Comparison of ENCODE assay signal across 37 cellular contexts in genomic region chr2:57437077-57437476, GRCh38.
"Had no signal": no experiment of that assay in that cellular context is flagged by ENCODE, and none has a peak within 500 bp of the region (broad histone marks: within the 10 kb centered on the region; RNA-seq: fewer than 3 reads in every experiment).

No MANE protein-coding gene starts in this region.

- ATAC-seq: activated naive CD4-positive, alpha-beta T cell treated with anti-CD3 and anti-CD28 coated beads, Interleukin-2, amount 50 U/mL, for 72 hours; activated T-cell treated with anti-CD3 and anti-CD28 coated beads, Interleukin-2, amount 50 U/mL, for 4 hours; activated T-cell treated with anti-CD3 and anti-CD28 coated beads, Interleukin-2, amount 50 U/mL, for 72 hours; activated T-helper 17 cell treated with anti-CD3 and anti-CD28 coated beads, Interleukin-2, amount 50 U/mL, for 72 hours; body of pancreas had no signal

- H3K9me3 Mint-ChIP-seq: activated naive CD4-positive, alpha-beta T cell treated with anti-CD3 and anti-CD28 coated beads for 36 hours; activated naive CD8-positive, alpha-beta T cell treated with anti-CD3 and anti-CD28 coated beads for 36 hours; activated naive CD8-positive, alpha-beta T cell treated with anti-CD3 and anti-CD28 coated beads, Interleukin-2, amount 10 ng/mL, durations not matched to agents 7 days and 5 days; activated T-helper 1 cell treated with anti-CD3 and anti-CD28 coated beads, Interleukin-12 subunit alpha, Interleukin-12 subunit beta, Interleukin-2, Interleukin-4 antibody, amounts not matched to agents 30 ng/mL and 10 ng/mL and 1 ng/mL, durations not matched to agents 14 hours and 24 hours and 36 hours; activated T-helper 2 cell treated with anti-CD3 and anti-CD28 coated beads, Interferon-gamma antibody, Interleukin-2, Interleukin-4, amounts not matched to agents 10 μg/mL and 5 μg/mL and 100 μg/mL, durations not matched to agents 14 hours and 24 hours and 36 hours; brain had no signal

- H3K27me3 ChIP-seq: adrenal gland, ascending aorta, body of pancreas, brain microvascular endothelial cell, breast epithelium, cardiac muscle cell had no signal

- H3K27ac ChIP-seq: adrenal gland, ascending aorta, body of pancreas, brain microvascular endothelial cell, breast epithelium, cardiac muscle cell had no signal

- H3K4me1 ChIP-seq: adrenal gland, ascending aorta, body of pancreas, breast epithelium had no signal

- DNase-seq: activated effector memory CD4-positive, alpha-beta T cell treated with anti-CD3 and anti-CD28 coated beads, Interleukin-2, amount 50 U/mL, for 16 hours; activated effector memory CD4-positive, alpha-beta T cell treated with Interleukin-2 at 50 U/mL for 16 hours; activated gamma-delta T cell; activated gamma-delta T cell treated with Interleukin-2 at 50 U/mL for 16 hours; activated naive CD4-positive, alpha-beta T cell; activated naive CD4-positive, alpha-beta T cell treated with anti-CD3 and anti-CD28 coated beads for 36 hours; activated naive CD4-positive, alpha-beta T cell treated with anti-CD3 and anti-CD28 coated beads, Interleukin-2, amount 10 ng/mL, durations not matched to agents 7 days and 5 days; activated naive CD4-positive, alpha-beta T cell treated with anti-CD3 and anti-CD28 coated beads, Interleukin-2, amount 50 U/mL, for 16 hours; activated naive CD4-positive, alpha-beta T cell treated with Interleukin-2 at 50 U/mL for 16 hours; activated naive CD8-positive, alpha-beta T cell treated with anti-CD3 and anti-CD28 coated beads for 36 hours; activated naive CD8-positive, alpha-beta T cell treated with anti-CD3 and anti-CD28 coated beads, Interleukin-2, amount 10 ng/mL, durations not matched to agents 7 days and 5 days; activated T-cell treated with anti-CD3 and anti-CD28 coated beads, Interleukin-2, amount 50 U/mL, for 1 hour; activated T-cell treated with anti-CD3 and anti-CD28 coated beads, Interleukin-2, amount 50 U/mL, for 24 hours; activated T-cell treated with anti-CD3 and anti-CD28 coated beads, Interleukin-2, amount 50 U/mL, for 4 hours; activated T-cell treated with anti-CD3 and anti-CD28 coated beads, Interleukin-2, amount 50 U/mL, for 48 hours; activated T-cell treated with anti-CD3 and anti-CD28 coated beads, Interleukin-2, amount 50 U/mL, for 72 hours; adrenal gland; amniotic stem cell; amygdala; anterior cingulate cortex; aorta; body of pancreas; brain microvascular endothelial cell; caudate nucleus; central memory CD4-positive, alpha-beta T cell; cerebellar nuclear complex had no signal

- H3K4me1 Mint-ChIP-seq: activated naive CD4-positive, alpha-beta T cell treated with anti-CD3 and anti-CD28 coated beads, Interleukin-2, amount 10 ng/mL, durations not matched to agents 7 days and 5 days; activated naive CD4-positive, alpha-beta T cell treated with anti-CD3 and anti-CD28 coated beads, Interleukin-2, amount 50 U/mL, for 24 hours; activated naive CD8-positive, alpha-beta T cell treated with anti-CD3 and anti-CD28 coated beads for 36 hours; activated naive CD8-positive, alpha-beta T cell treated with anti-CD3 and anti-CD28 coated beads, Interleukin-2, amount 10 ng/mL, durations not matched to agents 7 days and 5 days; activated T-helper 17 cell treated with anti-CD3 and anti-CD28 coated beads, Interleukin-2, amount 50 U/mL, for 72 hours; central memory CD8-positive, alpha-beta T cell had no signal

- H3K36me3 Mint-ChIP-seq: activated naive CD4-positive, alpha-beta T cell treated with anti-CD3 and anti-CD28 coated beads, Interleukin-2, amount 10 ng/mL, durations not matched to agents 7 days and 5 days; activated naive CD4-positive, alpha-beta T cell treated with anti-CD3 and anti-CD28 coated beads, Interleukin-2, amount 50 U/mL, for 24 hours; activated naive CD4-positive, alpha-beta T cell treated with anti-CD3 and anti-CD28 coated beads, Interleukin-2, amount 50 U/mL, for 72 hours; activated naive CD8-positive, alpha-beta T cell; activated naive CD8-positive, alpha-beta T cell treated with anti-CD3 and anti-CD28 coated beads for 36 hours; activated naive CD8-positive, alpha-beta T cell treated with anti-CD3 and anti-CD28 coated beads, Interleukin-2, amount 10 ng/mL, durations not matched to agents 7 days and 5 days; brain had no signal

- H3K27me3 Mint-ChIP-seq: activated naive CD4-positive, alpha-beta T cell treated with anti-CD3 and anti-CD28 coated beads, Interleukin-2, amount 10 ng/mL, durations not matched to agents 7 days and 5 days; activated naive CD4-positive, alpha-beta T cell treated with anti-CD3 and anti-CD28 coated beads, Interleukin-2, amount 50 U/mL, for 24 hours; activated naive CD8-positive, alpha-beta T cell; activated naive CD8-positive, alpha-beta T cell treated with anti-CD3 and anti-CD28 coated beads for 36 hours; activated naive CD8-positive, alpha-beta T cell treated with anti-CD3 and anti-CD28 coated beads, Interleukin-2, amount 10 ng/mL, durations not matched to agents 7 days and 5 days; activated T-cell treated with anti-CD3 and anti-CD28 coated beads, Interleukin-2, amount 50 U/mL, for 24 hours; activated T-helper 17 cell treated with anti-CD3 and anti-CD28 coated beads, Interleukin-2, amount 50 U/mL, for 72 hours; brain; central memory CD8-positive, alpha-beta T cell had no signal

- H3K27ac Mint-ChIP-seq: activated naive CD4-positive, alpha-beta T cell treated with anti-CD3 and anti-CD28 coated beads for 36 hours; activated naive CD4-positive, alpha-beta T cell treated with anti-CD3 and anti-CD28 coated beads, Interleukin-2, amount 10 ng/mL, durations not matched to agents 7 days and 5 days; activated naive CD4-positive, alpha-beta T cell treated with anti-CD3 and anti-CD28 coated beads, Interleukin-2, amount 50 U/mL, for 24 hours; activated naive CD4-positive, alpha-beta T cell treated with anti-CD3 and anti-CD28 coated beads, Interleukin-2, amount 50 U/mL, for 72 hours; activated naive CD8-positive, alpha-beta T cell; activated naive CD8-positive, alpha-beta T cell treated with anti-CD3 and anti-CD28 coated beads for 36 hours; activated naive CD8-positive, alpha-beta T cell treated with anti-CD3 and anti-CD28 coated beads, Interleukin-2, amount 10 ng/mL, durations not matched to agents 7 days and 5 days; activated T-cell treated with anti-CD3 and anti-CD28 coated beads, Interleukin-2, amount 50 U/mL, for 24 hours; activated T-cell treated with anti-CD3 and anti-CD28 coated beads, Interleukin-2, amount 50 U/mL, for 72 hours; activated T-helper 1 cell treated with anti-CD3 and anti-CD28 coated beads, Interleukin-12 subunit alpha, Interleukin-12 subunit beta, Interleukin-2, Interleukin-4 antibody, amounts not matched to agents 30 ng/mL and 10 ng/mL and 1 ng/mL, durations not matched to agents 14 hours and 24 hours and 36 hours; activated T-helper 17 cell treated with anti-CD3 and anti-CD28 coated beads, Interleukin-2, amount 50 U/mL, for 72 hours; activated T-helper 2 cell treated with anti-CD3 and anti-CD28 coated beads, Interferon-gamma antibody, Interleukin-2, Interleukin-4, amounts not matched to agents 10 μg/mL and 5 μg/mL and 100 μg/mL, durations not matched to agents 14 hours and 24 hours and 36 hours; brain had no signal

- H3K36me3 ChIP-seq: adrenal gland, ascending aorta, brain microvascular endothelial cell, breast epithelium, cardiac muscle cell had no signal

- H3K4me3 ChIP-seq: adrenal gland, ascending aorta, body of pancreas, breast epithelium, cardiac muscle cell had no signal

- H3K4me3 Mint-ChIP-seq: activated naive CD4-positive, alpha-beta T cell treated with anti-CD3 and anti-CD28 coated beads for 36 hours; activated naive CD4-positive, alpha-beta T cell treated with anti-CD3 and anti-CD28 coated beads, Interleukin-2, amount 10 ng/mL, durations not matched to agents 7 days and 5 days; activated naive CD4-positive, alpha-beta T cell treated with anti-CD3 and anti-CD28 coated beads, Interleukin-2, amount 50 U/mL, for 24 hours; activated naive CD8-positive, alpha-beta T cell; activated naive CD8-positive, alpha-beta T cell treated with anti-CD3 and anti-CD28 coated beads for 36 hours; activated naive CD8-positive, alpha-beta T cell treated with anti-CD3 and anti-CD28 coated beads, Interleukin-2, amount 10 ng/mL, durations not matched to agents 7 days and 5 days; activated T-cell treated with anti-CD3 and anti-CD28 coated beads, Interleukin-2, amount 50 U/mL, for 24 hours; activated T-cell treated with anti-CD3 and anti-CD28 coated beads, Interleukin-2, amount 50 U/mL, for 4 hours; activated T-cell treated with anti-CD3 and anti-CD28 coated beads, Interleukin-2, amount 50 U/mL, for 72 hours; activated T-helper 1 cell treated with anti-CD3 and anti-CD28 coated beads, Interleukin-12 subunit alpha, Interleukin-12 subunit beta, Interleukin-2, Interleukin-4 antibody, amounts not matched to agents 30 ng/mL and 10 ng/mL and 1 ng/mL, durations not matched to agents 14 hours and 24 hours and 36 hours; activated T-helper 17 cell treated with anti-CD3 and anti-CD28 coated beads, Interleukin-2, amount 50 U/mL, for 72 hours; brain; central memory CD8-positive, alpha-beta T cell had no signal

- H3K9me3 ChIP-seq: adrenal gland, ascending aorta, body of pancreas, breast epithelium had no signal
